In the genomic region with DNA sequence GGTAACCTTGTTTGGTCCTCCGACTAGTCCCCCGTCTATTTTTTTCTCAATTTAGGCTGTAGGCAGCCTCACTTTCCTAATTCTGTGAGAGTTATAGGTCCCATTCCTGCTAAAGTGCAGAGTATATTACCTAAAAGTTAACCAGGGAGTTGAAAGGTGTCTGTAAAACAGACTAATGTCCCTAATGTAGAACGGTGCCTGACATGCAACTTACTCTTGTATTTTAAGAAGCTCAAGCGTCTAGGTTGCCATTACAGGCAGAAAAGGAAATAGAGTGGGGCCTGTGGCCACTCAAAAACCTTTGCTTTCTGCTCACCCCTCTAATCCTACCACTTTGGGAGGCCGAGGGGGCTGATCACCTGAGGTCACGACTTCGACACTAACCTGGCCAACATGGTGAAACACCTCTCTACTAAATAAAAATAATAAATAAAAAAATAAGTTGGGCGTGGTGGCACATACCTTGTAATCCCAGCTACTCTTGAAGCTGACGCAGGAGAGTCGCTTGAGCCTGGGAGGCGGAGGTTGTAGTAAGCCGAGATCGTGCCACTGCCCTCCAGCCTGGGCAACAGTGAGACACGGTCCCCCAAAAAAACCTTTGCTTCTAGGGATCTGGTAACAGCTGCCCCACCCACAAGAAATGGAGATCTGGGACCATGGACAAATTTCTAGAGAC, we compare ENCODE assay signal across 1 cellular context.
TF ChIP-seq lines count a peak whose summit lies in the region.

No MANE protein-coding gene starts in this region.

TF ChIP-seq in K562, 482 proteins besides CTCF, POLR2A, EP300 and RAD21 (continued from another document and continues in another):
- no peak for TF ChIP-seq VEZF1 (CRISPR knock-in tag; IDR thresholded peaks at IDR 0.05)
- TF ChIP-seq SRSF3 (IDR thresholded peaks at IDR 0.05; ENCODE audit: insufficient read depth, low read length), result no peak
- no peak for TF ChIP-seq ATF2 (CRISPR knock-in tag; IDR thresholded peaks at IDR 0.05)
- no peak for TF ChIP-seq MAX (CRISPR knock-in tag; IDR thresholded peaks at IDR 0.05)
- TF ChIP-seq ZNF696 (CRISPR knock-in tag; conservative IDR thresholded peaks at IDR 0.05), result 0 out of 2 replicates have a peak, but pooled peaks have one; percentile 24
- 0 out of 2 replicates have a peak, but pooled peaks have one; percentile 67 for TF ChIP-seq HEY1 (CRISPR knock-in tag; IDR thresholded peaks at IDR 0.05; ENCODE audit: borderline replicate concordance)
- TF ChIP-seq HMGN3 (IDR thresholded peaks at IDR 0.05; ENCODE audit: borderline replicate concordance, extremely low read depth, insufficient read length, low read depth, low read length), result no peak
- TF ChIP-seq, protein P1, sequence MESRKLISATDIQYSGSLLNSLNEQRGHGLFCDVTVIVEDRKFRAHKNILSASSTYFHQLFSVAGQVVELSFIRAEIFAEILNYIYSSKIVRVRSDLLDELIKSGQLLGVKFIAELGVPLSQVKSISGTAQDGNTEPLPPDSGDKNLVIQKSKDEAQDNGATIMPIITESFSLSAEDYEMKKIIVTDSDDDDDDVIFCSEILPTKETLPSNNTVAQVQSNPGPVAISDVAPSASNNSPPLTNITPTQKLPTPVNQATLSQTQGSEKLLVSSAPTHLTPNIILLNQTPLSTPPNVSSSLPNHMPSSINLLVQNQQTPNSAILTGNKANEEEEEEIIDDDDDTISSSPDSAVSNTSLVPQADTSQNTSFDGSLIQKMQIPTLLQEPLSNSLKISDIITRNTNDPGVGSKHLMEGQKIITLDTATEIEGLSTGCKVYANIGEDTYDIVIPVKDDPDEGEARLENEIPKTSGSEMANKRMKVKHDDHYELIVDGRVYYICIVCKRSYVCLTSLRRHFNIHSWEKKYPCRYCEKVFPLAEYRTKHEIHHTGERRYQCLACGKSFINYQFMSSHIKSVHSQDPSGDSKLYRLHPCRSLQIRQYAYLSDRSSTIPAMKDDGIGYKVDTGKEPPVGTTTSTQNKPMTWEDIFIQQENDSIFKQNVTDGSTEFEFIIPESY (CRISPR knock-in tag; IDR thresholded peaks at IDR 0.05), result no peak
- no peak for TF ChIP-seq KDM5B (IDR thresholded peaks at IDR 0.05; ENCODE audit: insufficient replicate concordance, low read depth, low read length)
- TF ChIP-seq ZNF778 (CRISPR knock-in tag; IDR thresholded peaks at IDR 0.05), result no peak
- TF ChIP-seq, protein P2, sequence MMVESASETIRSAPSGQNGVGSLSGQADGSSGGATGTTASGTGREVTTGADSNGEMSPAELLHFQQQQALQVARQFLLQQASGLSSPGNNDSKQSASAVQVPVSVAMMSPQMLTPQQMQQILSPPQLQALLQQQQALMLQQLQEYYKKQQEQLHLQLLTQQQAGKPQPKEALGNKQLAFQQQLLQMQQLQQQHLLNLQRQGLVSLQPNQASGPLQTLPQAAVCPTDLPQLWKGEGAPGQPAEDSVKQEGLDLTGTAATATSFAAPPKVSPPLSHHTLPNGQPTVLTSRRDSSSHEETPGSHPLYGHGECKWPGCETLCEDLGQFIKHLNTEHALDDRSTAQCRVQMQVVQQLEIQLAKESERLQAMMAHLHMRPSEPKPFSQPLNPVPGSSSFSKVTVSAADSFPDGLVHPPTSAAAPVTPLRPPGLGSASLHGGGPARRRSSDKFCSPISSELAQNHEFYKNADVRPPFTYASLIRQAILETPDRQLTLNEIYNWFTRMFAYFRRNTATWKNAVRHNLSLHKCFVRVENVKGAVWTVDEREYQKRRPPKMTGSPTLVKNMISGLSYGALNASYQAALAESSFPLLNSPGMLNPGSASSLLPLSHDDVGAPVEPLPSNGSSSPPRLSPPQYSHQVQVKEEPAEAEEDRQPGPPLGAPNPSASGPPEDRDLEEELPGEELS (CRISPR knock-in tag; IDR thresholded peaks at IDR 0.05; ENCODE audit: borderline replicate concordance), result peak; percentile 24; the same call in 1 of the 2 replicates
- TF ChIP-seq, protein P3, sequence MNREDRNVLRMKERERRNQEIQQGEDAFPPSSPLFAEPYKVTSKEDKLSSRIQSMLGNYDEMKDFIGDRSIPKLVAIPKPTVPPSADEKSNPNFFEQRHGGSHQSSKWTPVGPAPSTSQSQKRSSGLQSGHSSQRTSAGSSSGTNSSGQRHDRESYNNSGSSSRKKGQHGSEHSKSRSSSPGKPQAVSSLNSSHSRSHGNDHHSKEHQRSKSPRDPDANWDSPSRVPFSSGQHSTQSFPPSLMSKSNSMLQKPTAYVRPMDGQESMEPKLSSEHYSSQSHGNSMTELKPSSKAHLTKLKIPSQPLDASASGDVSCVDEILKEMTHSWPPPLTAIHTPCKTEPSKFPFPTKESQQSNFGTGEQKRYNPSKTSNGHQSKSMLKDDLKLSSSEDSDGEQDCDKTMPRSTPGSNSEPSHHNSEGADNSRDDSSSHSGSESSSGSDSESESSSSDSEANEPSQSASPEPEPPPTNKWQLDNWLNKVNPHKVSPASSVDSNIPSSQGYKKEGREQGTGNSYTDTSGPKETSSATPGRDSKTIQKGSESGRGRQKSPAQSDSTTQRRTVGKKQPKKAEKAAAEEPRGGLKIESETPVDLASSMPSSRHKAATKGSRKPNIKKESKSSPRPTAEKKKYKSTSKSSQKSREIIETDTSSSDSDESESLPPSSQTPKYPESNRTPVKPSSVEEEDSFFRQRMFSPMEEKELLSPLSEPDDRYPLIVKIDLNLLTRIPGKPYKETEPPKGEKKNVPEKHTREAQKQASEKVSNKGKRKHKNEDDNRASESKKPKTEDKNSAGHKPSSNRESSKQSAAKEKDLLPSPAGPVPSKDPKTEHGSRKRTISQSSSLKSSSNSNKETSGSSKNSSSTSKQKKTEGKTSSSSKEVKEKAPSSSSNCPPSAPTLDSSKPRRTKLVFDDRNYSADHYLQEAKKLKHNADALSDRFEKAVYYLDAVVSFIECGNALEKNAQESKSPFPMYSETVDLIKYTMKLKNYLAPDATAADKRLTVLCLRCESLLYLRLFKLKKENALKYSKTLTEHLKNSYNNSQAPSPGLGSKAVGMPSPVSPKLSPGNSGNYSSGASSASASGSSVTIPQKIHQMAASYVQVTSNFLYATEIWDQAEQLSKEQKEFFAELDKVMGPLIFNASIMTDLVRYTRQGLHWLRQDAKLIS (CRISPR knock-in tag; IDR thresholded peaks at IDR 0.05), result no peak
- TF ChIP-seq SMARCA5 (IDR thresholded peaks at IDR 0.05), result no peak
- TF ChIP-seq NBN (IDR thresholded peaks at IDR 0.05; ENCODE audit: low read depth), result no peak
- no peak for TF ChIP-seq CEBPG (CRISPR knock-in tag; IDR thresholded peaks at IDR 0.05)
- no peak for TF ChIP-seq CEBPG (tag; conservative IDR thresholded peaks at IDR 0.05 in 1 of 2, IDR thresholded peaks at IDR 0.05 in 1 of 2)
- TF ChIP-seq, protein P4, sequence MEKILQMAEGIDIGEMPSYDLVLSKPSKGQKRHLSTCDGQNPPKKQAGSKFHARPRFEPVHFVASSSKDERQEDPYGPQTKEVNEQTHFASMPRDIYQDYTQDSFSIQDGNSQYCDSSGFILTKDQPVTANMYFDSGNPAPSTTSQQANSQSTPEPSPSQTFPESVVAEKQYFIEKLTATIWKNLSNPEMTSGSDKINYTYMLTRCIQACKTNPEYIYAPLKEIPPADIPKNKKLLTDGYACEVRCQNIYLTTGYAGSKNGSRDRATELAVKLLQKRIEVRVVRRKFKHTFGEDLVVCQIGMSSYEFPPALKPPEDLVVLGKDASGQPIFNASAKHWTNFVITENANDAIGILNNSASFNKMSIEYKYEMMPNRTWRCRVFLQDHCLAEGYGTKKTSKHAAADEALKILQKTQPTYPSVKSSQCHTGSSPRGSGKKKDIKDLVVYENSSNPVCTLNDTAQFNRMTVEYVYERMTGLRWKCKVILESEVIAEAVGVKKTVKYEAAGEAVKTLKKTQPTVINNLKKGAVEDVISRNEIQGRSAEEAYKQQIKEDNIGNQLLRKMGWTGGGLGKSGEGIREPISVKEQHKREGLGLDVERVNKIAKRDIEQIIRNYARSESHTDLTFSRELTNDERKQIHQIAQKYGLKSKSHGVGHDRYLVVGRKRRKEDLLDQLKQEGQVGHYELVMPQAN (IDR thresholded peaks at IDR 0.05; ENCODE audit: borderline replicate concordance), result no peak
- TF ChIP-seq CBX5 (IDR thresholded peaks at IDR 0.05; ENCODE audit: borderline replicate concordance, low read depth), result no peak
- TF ChIP-seq ZNF184 (CRISPR knock-in tag; IDR thresholded peaks at IDR 0.05), result no peak
- TF ChIP-seq POLR2H (tag; IDR thresholded peaks at IDR 0.05; ENCODE audit: low read depth), result no peak
- no peak for TF ChIP-seq ZNF274 (IDR thresholded peaks at IDR 0.05; ENCODE audit: borderline replicate concordance, low read depth, low read length)
- no peak for TF ChIP-seq ZBTB17 (CRISPR knock-in tag; IDR thresholded peaks at IDR 0.05)
- 0 out of 2 replicates have a peak, but pooled peaks have one; percentile 32 for TF ChIP-seq DLX4 (CRISPR knock-in tag; IDR thresholded peaks at IDR 0.05)
- TF ChIP-seq TCF7 (IDR thresholded peaks at IDR 0.05; ENCODE audit: borderline replicate concordance), result no peak
- TF ChIP-seq PHTF2 (CRISPR knock-in tag; IDR thresholded peaks at IDR 0.05), result peak; percentile 62; the same call in 1 of the 2 replicates
- TF ChIP-seq EZH2 (IDR thresholded peaks at IDR 0.05; ENCODE audit: borderline replicate concordance, low read depth, low read length), result no peak
- TF ChIP-seq, protein P5, sequence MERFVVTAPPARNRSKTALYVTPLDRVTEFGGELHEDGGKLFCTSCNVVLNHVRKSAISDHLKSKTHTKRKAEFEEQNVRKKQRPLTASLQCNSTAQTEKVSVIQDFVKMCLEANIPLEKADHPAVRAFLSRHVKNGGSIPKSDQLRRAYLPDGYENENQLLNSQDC (CRISPR knock-in tag; IDR thresholded peaks at IDR 0.05), result peak; percentile 76
- no peak for TF ChIP-seq CBX2 (IDR thresholded peaks at IDR 0.05; ENCODE audit: insufficient read depth, low read length, poor library complexity, severe bottlenecking)
- TF ChIP-seq MAFF (IDR thresholded peaks at IDR 0.05; ENCODE audit: low read length), result no peak
- TF ChIP-seq HMG20A (CRISPR knock-in tag; conservative IDR thresholded peaks at IDR 0.05), result no peak
- no peak for TF ChIP-seq SREBF2 (CRISPR knock-in tag; IDR thresholded peaks at IDR 0.05)
- no peak for TF ChIP-seq NFE2L1 (tag; IDR thresholded peaks at IDR 0.05; ENCODE audit: borderline replicate concordance, low read depth)
- no peak for TF ChIP-seq ETV6 (IDR thresholded peaks at IDR 0.05; ENCODE audit: borderline replicate concordance in 1 of 2, low read depth in 2 of 2, low read length in 1 of 2)
- no peak for TF ChIP-seq ETV6 (CRISPR knock-in tag; IDR thresholded peaks at IDR 0.05; ENCODE audit: borderline replicate concordance)
- TF ChIP-seq SRSF1 (IDR thresholded peaks at IDR 0.05; ENCODE audit: low read depth, low read length), result no peak
- no peak for TF ChIP-seq HNRNPK (IDR thresholded peaks at IDR 0.05; ENCODE audit: low read depth, low read length, poor library complexity, severe bottlenecking)
- no peak for TF ChIP-seq MXD1 (CRISPR knock-in tag; IDR thresholded peaks at IDR 0.05; ENCODE audit: borderline replicate concordance, poor library complexity, severe bottlenecking)
- TF ChIP-seq KDM4B (IDR thresholded peaks at IDR 0.05; ENCODE audit: borderline replicate concordance in 2 of 2, low read depth in 1 of 2), result no peak
- TF ChIP-seq CHD2 (IDR thresholded peaks at IDR 0.05; ENCODE audit: low read depth, low read length), result no peak
- TF ChIP-seq CBFB (CRISPR knock-in tag; IDR thresholded peaks at IDR 0.05), result no peak
- no peak for TF ChIP-seq ZNF3 (CRISPR knock-in tag; IDR thresholded peaks at IDR 0.05)
- no peak for TF ChIP-seq MTA3 (IDR thresholded peaks at IDR 0.05; ENCODE audit: borderline replicate concordance)
- TF ChIP-seq, protein P6, sequence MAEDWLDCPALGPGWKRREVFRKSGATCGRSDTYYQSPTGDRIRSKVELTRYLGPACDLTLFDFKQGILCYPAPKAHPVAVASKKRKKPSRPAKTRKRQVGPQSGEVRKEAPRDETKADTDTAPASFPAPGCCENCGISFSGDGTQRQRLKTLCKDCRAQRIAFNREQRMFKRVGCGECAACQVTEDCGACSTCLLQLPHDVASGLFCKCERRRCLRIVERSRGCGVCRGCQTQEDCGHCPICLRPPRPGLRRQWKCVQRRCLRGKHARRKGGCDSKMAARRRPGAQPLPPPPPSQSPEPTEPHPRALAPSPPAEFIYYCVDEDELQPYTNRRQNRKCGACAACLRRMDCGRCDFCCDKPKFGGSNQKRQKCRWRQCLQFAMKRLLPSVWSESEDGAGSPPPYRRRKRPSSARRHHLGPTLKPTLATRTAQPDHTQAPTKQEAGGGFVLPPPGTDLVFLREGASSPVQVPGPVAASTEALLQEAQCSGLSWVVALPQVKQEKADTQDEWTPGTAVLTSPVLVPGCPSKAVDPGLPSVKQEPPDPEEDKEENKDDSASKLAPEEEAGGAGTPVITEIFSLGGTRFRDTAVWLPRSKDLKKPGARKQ (CRISPR knock-in tag; IDR thresholded peaks at IDR 0.05), result no peak
- no peak; the same call in 1 of the 2 replicates for TF ChIP-seq HNRNPUL1 (IDR thresholded peaks at IDR 0.05; ENCODE audit: low read length)
